ENCODE assay signal across 16 cellular contexts in the genomic region with DNA sequence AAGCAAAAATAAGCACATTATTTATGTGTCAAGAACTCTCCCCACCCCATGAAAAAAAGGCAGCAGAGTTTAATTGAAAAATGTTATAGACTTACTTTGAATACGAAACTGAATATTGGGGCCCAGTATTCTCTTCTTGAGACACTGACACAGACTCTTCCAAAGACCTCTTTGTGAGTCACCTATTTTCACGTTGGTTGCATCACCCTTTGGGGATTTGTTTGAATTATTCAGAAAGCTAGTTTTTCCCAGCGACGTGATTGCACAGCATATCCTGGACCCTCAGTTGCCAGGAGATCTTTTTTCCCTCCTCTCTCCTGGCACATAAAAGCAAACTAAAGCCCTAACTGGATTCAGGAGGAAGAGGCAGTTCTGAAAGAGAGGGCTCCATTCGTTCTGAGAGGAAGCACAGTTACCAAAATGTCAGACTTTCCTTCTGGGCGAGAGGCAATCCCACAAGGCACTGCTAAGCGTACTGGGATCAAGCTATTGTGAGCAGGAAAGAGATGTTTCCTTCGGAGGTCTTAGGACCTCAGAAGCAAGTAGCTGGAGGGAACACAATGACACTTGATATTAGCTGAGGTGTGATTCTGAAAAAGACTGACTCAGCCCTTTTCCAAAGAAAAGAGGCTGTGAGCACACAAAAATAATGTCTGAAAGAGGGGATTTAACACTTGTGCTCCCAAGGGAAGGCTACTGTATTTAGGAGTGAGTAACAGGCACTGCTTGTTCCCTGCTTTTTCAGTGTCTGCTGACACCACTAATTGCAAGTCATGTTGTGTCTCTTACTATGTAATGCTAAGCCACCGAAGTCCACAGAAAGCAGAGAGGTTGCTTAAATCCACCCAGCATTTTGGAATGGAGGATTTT.
DNase-seq lines count a peak whose midpoint lies in the region; ATAC-seq, FAIRE-seq and TF ChIP-seq lines count a peak whose summit lies in the region.
"Had no signal": no experiment of that assay in that cellular context is flagged by ENCODE, and none has a peak within 500 bp of the region (broad histone marks: within the 10 kb centered on the region; RNA-seq: fewer than 3 reads in every experiment).

No MANE protein-coding gene starts in this region.

- H3K9me3 Mint-ChIP-seq in astrocyte (ENCODE audit: unreplicated experiment), result peaks cover 2% of the 10 kb centered on the region

- peak overlapping the region; percentile 20 for H3K27ac ChIP-seq in astrocyte (ENCODE audit: low read depth, low read length)
- H3K27ac ChIP-seq: C4-2B, SJSA1, uterus had no signal

- TF ChIP-seq CTCF in AG10803 (conservative IDR thresholded peaks at IDR 0.05; ENCODE audit: low read length) (no peak), astrocyte (IDR thresholded peaks at IDR 0.05; ENCODE audit: insufficient read depth, low read depth, low read length) (no peak)

- H3K36me3 ChIP-seq in astrocyte (ENCODE audit: insufficient read depth, low read length), result no peaks in the 10 kb centered on the region
- H3K36me3 ChIP-seq: SJSA1, uterus had no signal

- peak overlapping the region; percentile 71 for H3K4me2 ChIP-seq in astrocyte (ENCODE audit: low read length)

- H2AFZ ChIP-seq in astrocyte (ENCODE audit: low read depth, low read length), result peak overlapping the region; percentile 29

- H3K27me3 Mint-ChIP-seq in astrocyte (ENCODE audit: low read depth, unreplicated experiment), result no peaks in the 10 kb centered on the region

- H3K79me2 ChIP-seq in astrocyte (ENCODE audit: insufficient read depth, low read length), result no peaks in the 10 kb centered on the region

- no peak overlapping the region for H3K4me3 ChIP-seq in AG10803 (ENCODE audit: low read length)
- peak overlapping the region; percentile 24 for H3K4me3 ChIP-seq in astrocyte (ENCODE audit: insufficient read depth, low read depth, low read length)
- H3K4me3 ChIP-seq: SJSA1, uterus had no signal

- H3K27me3 ChIP-seq in astrocyte (ENCODE audit: insufficient read depth, low read length), result no peaks in the 10 kb centered on the region
- H3K27me3 ChIP-seq: SJSA1, uterus had no signal

- FAIRE-seq in astrocyte (lab: Jason Lieb, UNC) (no peak), islet of Langerhans (lab: Jason Lieb, UNC) (peak; percentile 92)

- no peaks in the 10 kb centered on the region for H3K36me3 Mint-ChIP-seq in astrocyte (ENCODE audit: low read depth, unreplicated experiment)

- H3K4me3 Mint-ChIP-seq in astrocyte (ENCODE audit: unreplicated experiment), result peak overlapping the region; percentile 61

- ATAC-seq in GM18873 (IDR thresholded peaks at IDR 0.05; ENCODE audit: low FRiP score, unreplicated experiment), result no peak
- ATAC-seq in GM19023 (IDR thresholded peaks at IDR 0.05; ENCODE audit: unreplicated experiment), result no peak
- ATAC-seq: left ventricle myocardium superior had no signal

- H3K4me1 Mint-ChIP-seq in astrocyte (ENCODE audit: low read depth, unreplicated experiment), result peaks cover 30% of the 10 kb centered on the region

- peak overlapping the region; percentile 14 for H3K9ac ChIP-seq in astrocyte (ENCODE audit: low read length)

- H4K20me1 ChIP-seq in astrocyte (ENCODE audit: insufficient read depth, low read length), result no peaks in the 10 kb centered on the region

- peak overlapping the region; percentile 100 for H3K27ac Mint-ChIP-seq in astrocyte (ENCODE audit: unreplicated experiment)

- peaks cover 3% of the 10 kb centered on the region for H3K9me3 ChIP-seq in astrocyte (ENCODE audit: insufficient read depth, low read depth, low read length)
- H3K9me3 ChIP-seq: SJSA1, uterus had no signal

- peaks cover 12% of the 10 kb centered on the region for H3K4me1 ChIP-seq in astrocyte (ENCODE audit: insufficient read depth, low read length)
- H3K4me1 ChIP-seq: SJSA1, uterus had no signal

- peak; percentile 62 for DNase-seq in AG10803 (ENCODE audit: low read depth)
- peak; percentile 53 for DNase-seq in HS-5 (ENCODE audit: low read depth)
- DNase-seq in astrocyte (ENCODE audit: low read depth), result peak; percentile 65
- DNase-seq in OCI-M2 (lab: John Stamatoyannopoulos, UW; ENCODE audit: unreplicated experiment), result no peak
- DNase-seq in stimulated activated CD4-positive, alpha-beta T cell treated with anti-CD3 and anti-CD28 coated beads, Interleukin-15, amount 100 ng/mL, for 24 hours, result no peak
- DNase-seq: activated CD4-positive, alpha-beta T cell treated with anti-CD3 and anti-CD28 coated beads for 4 hours; activated gamma-delta T cell treated with Interleukin-2 at 50 U/mL for 16 hours; cortex of kidney; left ventricle myocardium superior; NCI-H510A; uterus had no signal

Comparison
In these comparisons a context has a peak if more than half of its experiments do, and no peak if none do; other contexts are left out.
1. DNase-seq: peak in AG10803 (single experiment), HS-5 (single experiment) and astrocyte (single experiment); none in OCI-M2 (single experiment) and stimulated activated CD4-positive, alpha-beta T cell treated with anti-CD3 and anti-CD28 coated beads, Interleukin-15, amount 100 ng/mL, for 24 hours (single experiment).